5 cellular contexts compared by ENCODE assay signal in genomic region chr19:44861576-44861975, GRCh38. TPM values are rescaled to one million over a fixed set of nuclear protein-coding genes. Genes with fewer than 3 reads are reported as not detected.
"Had no signal": no experiment of that assay in that cellular context is flagged by ENCODE, and none has a peak within 500 bp of the region (broad histone marks: within the 10 kb centered on the region; RNA-seq: fewer than 3 reads in every experiment).

No MANE protein-coding gene starts in this region.

RNA-seq across cellular contexts. Expression of gene NECTIN2, which starts 15.5 kb away (rescaled TPM):
- total RNA-seq: activated CD4-positive, alpha-beta T cell treated with anti-CD3 and anti-CD28 coated beads, Interleukin-2, amount 10 ng/mL, durations not matched to agents 7 days and 5 days had no signal

RNA-seq across cellular contexts. Expression of gene BCAM, which starts 52.7 kb away (rescaled TPM):
- total RNA-seq: activated CD4-positive, alpha-beta T cell treated with anti-CD3 and anti-CD28 coated beads for 36 hours; activated CD4-positive, alpha-beta T cell treated with anti-CD3 and anti-CD28 coated beads, Interleukin-2, amount 10 ng/mL, durations not matched to agents 7 days and 5 days; activated CD8-positive, alpha-beta T cell treated with anti-CD3 and anti-CD28 coated beads, Interleukin-2, amount 10 ng/mL, durations not matched to agents 7 days and 5 days; activated naive CD8-positive, alpha-beta T cell treated with anti-CD3 and anti-CD28 coated beads, Interleukin-2, amount 10 ng/mL, durations not matched to agents 7 days and 5 days; activated T-helper 2 cell treated with anti-CD3 and anti-CD28 coated beads, Interferon-gamma antibody, Interleukin-2, Interleukin-4, amounts not matched to agents 10 μg/mL and 5 μg/mL and 100 μg/mL, durations not matched to agents 14 hours and 24 hours and 36 hours had no signal

RNA-seq across cellular contexts. Expression of gene APOC1, which starts 52.8 kb away (rescaled TPM):
- total RNA-seq: activated CD4-positive, alpha-beta T cell treated with anti-CD3 and anti-CD28 coated beads, Interleukin-2, amount 10 ng/mL, durations not matched to agents 7 days and 5 days; activated CD8-positive, alpha-beta T cell treated with anti-CD3 and anti-CD28 coated beads, Interleukin-2, amount 10 ng/mL, durations not matched to agents 7 days and 5 days had no signal
